In genomic region chr20:24572862-24573261, GRCh38 we compare ENCODE assay signal across 25 cellular contexts.
"Had no signal": no experiment of that assay in that cellular context is flagged by ENCODE, and none has a peak within 500 bp of the region (broad histone marks: within the 10 kb centered on the region; RNA-seq: fewer than 3 reads in every experiment).

No MANE protein-coding gene starts in this region.

- H3K4me3 Mint-ChIP-seq: activated CD4-positive, alpha-beta memory T cell treated with anti-CD3 and anti-CD28 coated beads, Interleukin-2, amount 10 ng/mL, durations not matched to agents 7 days and 5 days; activated CD4-positive, alpha-beta T cell treated with anti-CD3 and anti-CD28 coated beads, Interleukin-2, amount 10 ng/mL, durations not matched to agents 7 days and 5 days; activated naive CD4-positive, alpha-beta T cell treated with anti-CD3 and anti-CD28 coated beads, Interleukin-2, amount 10 ng/mL, durations not matched to agents 7 days and 5 days; activated naive CD8-positive, alpha-beta T cell treated with anti-CD3 and anti-CD28 coated beads, Interleukin-2, amount 10 ng/mL, durations not matched to agents 7 days and 5 days; activated T-cell treated with anti-CD3 and anti-CD28 coated beads, Interleukin-2, amount 50 U/mL, for 24 hours; activated T-cell treated with anti-CD3 and anti-CD28 coated beads, Interleukin-2, amount 50 U/mL, for 72 hours; central memory CD8-positive, alpha-beta T cell had no signal

- DNase-seq: activated CD4-positive, alpha-beta memory T cell treated with anti-CD3 and anti-CD28 coated beads, Interleukin-2, amount 10 ng/mL, durations not matched to agents 7 days and 5 days; activated CD4-positive, alpha-beta T cell treated with anti-CD3 and anti-CD28 coated beads for 1 hour; activated CD4-positive, alpha-beta T cell treated with anti-CD3 and anti-CD28 coated beads for 4 hours; activated CD4-positive, alpha-beta T cell treated with anti-CD3 and anti-CD28 coated beads, Interleukin-2, amount 10 ng/mL, durations not matched to agents 7 days and 5 days; activated CD4-positive, alpha-beta T cell treated with anti-CD3 and anti-CD28 coated beads, Interleukin-2, amount 50 U/mL, for 4 hours; activated CD4-positive, CD25-positive, alpha-beta regulatory T cell; activated CD8-positive, alpha-beta memory T cell treated with anti-CD3 and anti-CD28 coated beads, Interleukin-2, amount 50 U/mL, for 48 hours; activated gamma-delta T cell; activated naive CD4-positive, alpha-beta T cell; activated naive CD4-positive, alpha-beta T cell treated with anti-CD3 and anti-CD28 coated beads, Interleukin-2, amount 10 ng/mL, durations not matched to agents 7 days and 5 days; activated naive CD8-positive, alpha-beta T cell treated with anti-CD3 and anti-CD28 coated beads, Interleukin-2, amount 10 ng/mL, durations not matched to agents 7 days and 5 days; activated T-cell treated with anti-CD3 and anti-CD28 coated beads for 4 hours; activated T-cell treated with anti-CD3 and anti-CD28 coated beads, Interleukin-2, amount 50 U/mL, for 24 hours; activated T-cell treated with anti-CD3 and anti-CD28 coated beads, Interleukin-2, amount 50 U/mL, for 72 hours; brain microvascular endothelial cell; cortex of kidney; dermis blood vessel endothelial cell; effector CD8-positive, alpha-beta T cell; foreskin fibroblast; gastrocnemius medialis; heart right ventricle; T-helper 2 cell had no signal

- H3K27me3 Mint-ChIP-seq: activated CD4-positive, alpha-beta memory T cell treated with anti-CD3 and anti-CD28 coated beads, Interleukin-2, amount 10 ng/mL, durations not matched to agents 7 days and 5 days; activated CD4-positive, alpha-beta T cell treated with anti-CD3 and anti-CD28 coated beads, Interleukin-2, amount 10 ng/mL, durations not matched to agents 7 days and 5 days; activated naive CD4-positive, alpha-beta T cell treated with anti-CD3 and anti-CD28 coated beads, Interleukin-2, amount 10 ng/mL, durations not matched to agents 7 days and 5 days; activated naive CD8-positive, alpha-beta T cell treated with anti-CD3 and anti-CD28 coated beads, Interleukin-2, amount 10 ng/mL, durations not matched to agents 7 days and 5 days; activated T-cell treated with anti-CD3 and anti-CD28 coated beads, Interleukin-2, amount 50 U/mL, for 24 hours had no signal

- ATAC-seq: activated naive CD4-positive, alpha-beta T cell treated with anti-CD3 and anti-CD28 coated beads, Interleukin-2, amount 50 U/mL, for 72 hours; activated T-cell treated with anti-CD3 and anti-CD28 coated beads, Interleukin-2, amount 50 U/mL, for 72 hours; gastrocnemius medialis; heart right ventricle had no signal

- H3K4me1 Mint-ChIP-seq: activated CD4-positive, alpha-beta memory T cell treated with anti-CD3 and anti-CD28 coated beads, Interleukin-2, amount 10 ng/mL, durations not matched to agents 7 days and 5 days; activated CD4-positive, alpha-beta T cell treated with anti-CD3 and anti-CD28 coated beads, Interleukin-2, amount 10 ng/mL, durations not matched to agents 7 days and 5 days; activated naive CD4-positive, alpha-beta T cell treated with anti-CD3 and anti-CD28 coated beads, Interleukin-2, amount 10 ng/mL, durations not matched to agents 7 days and 5 days; activated naive CD8-positive, alpha-beta T cell treated with anti-CD3 and anti-CD28 coated beads, Interleukin-2, amount 10 ng/mL, durations not matched to agents 7 days and 5 days; central memory CD8-positive, alpha-beta T cell had no signal

- H3K9me3 ChIP-seq: gastrocnemius medialis, heart right ventricle had no signal

- H3K36me3 Mint-ChIP-seq: activated naive CD4-positive, alpha-beta T cell treated with anti-CD3 and anti-CD28 coated beads, Interleukin-2, amount 10 ng/mL, durations not matched to agents 7 days and 5 days; activated naive CD4-positive, alpha-beta T cell treated with anti-CD3 and anti-CD28 coated beads, Interleukin-2, amount 50 U/mL, for 72 hours; activated naive CD8-positive, alpha-beta T cell treated with anti-CD3 and anti-CD28 coated beads, Interleukin-2, amount 10 ng/mL, durations not matched to agents 7 days and 5 days had no signal

- H3K9me3 Mint-ChIP-seq: activated CD4-positive, alpha-beta memory T cell treated with anti-CD3 and anti-CD28 coated beads, Interleukin-2, amount 10 ng/mL, durations not matched to agents 7 days and 5 days; activated CD4-positive, alpha-beta T cell treated with anti-CD3 and anti-CD28 coated beads, Interleukin-2, amount 10 ng/mL, durations not matched to agents 7 days and 5 days; activated naive CD4-positive, alpha-beta T cell treated with anti-CD3 and anti-CD28 coated beads, Interleukin-2, amount 10 ng/mL, durations not matched to agents 7 days and 5 days; activated naive CD4-positive, alpha-beta T cell treated with anti-CD3 and anti-CD28 coated beads, Interleukin-2, amount 50 U/mL, for 72 hours; activated naive CD8-positive, alpha-beta T cell treated with anti-CD3 and anti-CD28 coated beads, Interleukin-2, amount 10 ng/mL, durations not matched to agents 7 days and 5 days; activated T-cell treated with anti-CD3 and anti-CD28 coated beads, Interleukin-2, amount 50 U/mL, for 24 hours; activated T-cell treated with anti-CD3 and anti-CD28 coated beads, Interleukin-2, amount 50 U/mL, for 72 hours; central memory CD8-positive, alpha-beta T cell had no signal

- H3K4me3 ChIP-seq: gastrocnemius medialis, heart right ventricle had no signal

- H3K36me3 ChIP-seq: brain microvascular endothelial cell, gastrocnemius medialis, heart right ventricle had no signal

- H3K4me1 ChIP-seq: gastrocnemius medialis had no signal

- H3K27ac Mint-ChIP-seq: activated CD4-positive, alpha-beta memory T cell treated with anti-CD3 and anti-CD28 coated beads, Interleukin-2, amount 10 ng/mL, durations not matched to agents 7 days and 5 days; activated CD4-positive, alpha-beta T cell treated with anti-CD3 and anti-CD28 coated beads, Interleukin-2, amount 10 ng/mL, durations not matched to agents 7 days and 5 days; activated naive CD4-positive, alpha-beta T cell treated with anti-CD3 and anti-CD28 coated beads, Interleukin-2, amount 10 ng/mL, durations not matched to agents 7 days and 5 days; activated naive CD4-positive, alpha-beta T cell treated with anti-CD3 and anti-CD28 coated beads, Interleukin-2, amount 50 U/mL, for 72 hours; activated naive CD8-positive, alpha-beta T cell treated with anti-CD3 and anti-CD28 coated beads, Interleukin-2, amount 10 ng/mL, durations not matched to agents 7 days and 5 days; activated T-cell treated with anti-CD3 and anti-CD28 coated beads, Interleukin-2, amount 50 U/mL, for 24 hours; activated T-cell treated with anti-CD3 and anti-CD28 coated beads, Interleukin-2, amount 50 U/mL, for 72 hours had no signal

- H3K27ac ChIP-seq: brain microvascular endothelial cell, epithelial cell of prostate, gastrocnemius medialis, heart right ventricle had no signal

- H3K27me3 ChIP-seq: brain microvascular endothelial cell, gastrocnemius medialis, heart right ventricle had no signal
